13 cellular contexts compared by ENCODE assay signal in genomic region chr11:102244681-102245409, GRCh38.
DNase-seq lines count a peak whose midpoint lies in the region; ATAC-seq, FAIRE-seq and TF ChIP-seq lines count a peak whose summit lies in the region.
"Had no signal": no experiment of that assay in that cellular context is flagged by ENCODE, and none has a peak within 500 bp of the region (broad histone marks: within the 10 kb centered on the region; RNA-seq: fewer than 3 reads in every experiment).

No MANE protein-coding gene starts in this region.

- peak overlapping the region; percentile 92 for H3K27ac Mint-ChIP-seq in HFFc6
- H3K27ac Mint-ChIP-seq: naive B cell had no signal

- TF ChIP-seq CTCF in HFFc6 (IDR thresholded peaks at IDR 0.05) (no peak), fibroblast of villous mesenchyme (IDR thresholded peaks at IDR 0.05; ENCODE audit: insufficient read depth, low read depth, low read length) (no peak), D721Med (IDR thresholded peaks at IDR 0.05; ENCODE audit: insufficient read depth, missing control alignments) (no peak)

- no peaks in the 10 kb centered on the region for H3K9me3 ChIP-seq in adipocyte (ENCODE audit: control insufficient read depth, low read length)

- DNase-seq in HFFc6 (peak; percentile 95), adipocyte (ENCODE audit: low read depth) (peak; percentile 88), fibroblast of villous mesenchyme (ENCODE audit: low read depth) (peak; percentile 63), D721Med (ENCODE audit: insufficient read length, low spot score) (no peak)
- no peak for DNase-seq in activated T-cell treated with anti-CD3 and anti-CD28 coated beads, Interleukin-2, amount 50 U/mL, for 1 hour
- DNase-seq: activated T-cell treated with anti-CD3 and anti-CD28 coated beads, Interleukin-2, amount 50 U/mL, for 4 hours; kidney; naive B cell; NCI-H1092 treated with DMSO at 0.1 percent for 48 hours; NCI-H446 treated with DMSO at 0.1 percent for 48 hours; SHP77 treated with DMSO at 0.1 percent for 48 hours had no signal

- ATAC-seq in HG02763 (IDR thresholded peaks at IDR 0.05; ENCODE audit: unreplicated experiment) (no peak), HG02970 (IDR thresholded peaks at IDR 0.05; ENCODE audit: low FRiP score, unreplicated experiment) (no peak)
- ATAC-seq: activated T-cell treated with anti-CD3 and anti-CD28 coated beads, Interleukin-2, amount 50 U/mL, for 4 hours had no signal

- peaks cover 42% of the 10 kb centered on the region for H3K4me1 Mint-ChIP-seq in HFFc6 (ENCODE audit: low read depth)

- H3K4me3 ChIP-seq in adipocyte (ENCODE audit: low read length) (no peak overlapping the region), fibroblast of villous mesenchyme (ENCODE audit: low read depth, low read length) (no peak overlapping the region)

- no peak overlapping the region for H3K9ac ChIP-seq in adipocyte (ENCODE audit: low read length)

- FAIRE-seq in D721Med (lab: Jason Lieb, UNC): no peak
- FAIRE-seq: kidney had no signal

- peak overlapping the region; percentile 57 for H3K4me3 Mint-ChIP-seq in HFFc6
- H3K4me3 Mint-ChIP-seq: activated T-cell treated with anti-CD3 and anti-CD28 coated beads, Interleukin-2, amount 50 U/mL, for 4 hours had no signal

- H3K4me1 ChIP-seq in adipocyte (ENCODE audit: control insufficient read depth, insufficient read depth, low read length): peaks cover 33% of the 10 kb centered on the region

- H3K27me3 ChIP-seq in adipocyte (replicated peaks; ENCODE audit: control insufficient read depth, insufficient read depth, low read length): no peaks in the 10 kb centered on the region

- no peaks in the 10 kb centered on the region for H3K36me3 Mint-ChIP-seq in HFFc6 (ENCODE audit: low read depth)
- H3K36me3 Mint-ChIP-seq: naive B cell had no signal

- peaks cover 1% of the 10 kb centered on the region; the same call in 1 of the 2 replicates for H3K27me3 Mint-ChIP-seq in HFFc6 (ENCODE audit: insufficient read depth)

- no peaks in the 10 kb centered on the region for H3K9me3 Mint-ChIP-seq in HFFc6
- H3K9me3 Mint-ChIP-seq: activated T-cell treated with anti-CD3 and anti-CD28 coated beads, Interleukin-2, amount 50 U/mL, for 4 hours had no signal

- no peaks in the 10 kb centered on the region for H3K36me3 ChIP-seq in adipocyte (ENCODE audit: control insufficient read depth, insufficient read depth, low read length, severe bottlenecking)

Comparison
In these comparisons a context has a peak if more than half of its experiments do, and no peak if none do; other contexts are left out.
1. DNase-seq: peak in HFFc6 (single experiment), adipocyte (single experiment) and fibroblast of villous mesenchyme (single experiment); none in D721Med (single experiment) and activated T-cell treated with anti-CD3 and anti-CD28 coated beads, Interleukin-2, amount 50 U/mL, for 1 hour (single experiment).